29 cellular contexts compared by ENCODE assay signal in the genomic region with DNA sequence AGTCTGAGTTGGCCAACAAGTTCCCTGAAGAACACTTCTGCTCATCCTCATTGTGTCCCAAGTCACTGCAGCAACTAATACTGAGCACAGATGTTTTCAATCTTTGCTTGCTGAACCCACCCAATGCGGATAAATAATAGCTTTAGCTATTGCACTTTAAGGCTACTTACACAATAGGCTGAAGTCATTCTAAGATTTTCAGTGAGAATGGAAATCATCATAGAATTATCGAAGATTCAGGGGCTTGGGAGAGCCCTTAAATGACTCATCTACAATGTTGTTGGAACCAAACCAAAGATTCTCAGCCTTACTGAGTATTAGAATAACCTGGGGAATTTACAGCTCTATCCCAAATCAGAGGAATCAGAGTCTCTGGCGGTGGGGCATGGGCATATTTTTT.
"Had no signal": no experiment of that assay in that cellular context is flagged by ENCODE, and none has a peak within 500 bp of the region (broad histone marks: within the 10 kb centered on the region; RNA-seq: fewer than 3 reads in every experiment).

No MANE protein-coding gene starts in this region.

- H3K9me3 Mint-ChIP-seq: activated B cell treated with CpG ODN at 0.5 μM for 24 hours; activated naive CD8-positive, alpha-beta T cell treated with anti-CD3 and anti-CD28 coated beads for 36 hours; activated T-cell treated with anti-CD3 and anti-CD28 coated beads, Interleukin-2, amount 50 U/mL, for 4 hours; activated T-helper 2 cell treated with anti-CD3 and anti-CD28 coated beads, Interferon-gamma antibody, Interleukin-2, Interleukin-4, amounts not matched to agents 10 μg/mL and 5 μg/mL and 100 μg/mL, durations not matched to agents 14 hours and 24 hours and 36 hours; naive thymus-derived CD8-positive, alpha-beta T cell; stimulated activated naive CD8-positive, alpha-beta T cell treated with anti-CD3 and anti-CD28 coated beads, Interleukin-15, Interleukin-2, amounts not matched to agents 100 ng/mL and 50 ng/mL, for 24 hours; T-helper 1 cell treated with Interleukin-12 subunit alpha and Interleukin-12 subunit beta and Interleukin-4 antibody, amounts not matched to agents 30 μg/mL and 1 μg/mL, for 36 hours had no signal

- ATAC-seq: activated T-cell treated with anti-CD3 and anti-CD28 coated beads, Interleukin-2, amount 50 U/mL, for 4 hours; body of pancreas; foreskin keratinocyte; naive thymus-derived CD8-positive, alpha-beta T cell; psoas muscle; upper lobe of right lung had no signal

- H3K9me3 ChIP-seq: body of pancreas, ovary, psoas muscle, right atrium auricular region, thyroid gland, upper lobe of right lung had no signal

- DNase-seq: activated B cell treated with CpG ODN at 0.5 μM for 24 hours; activated CD4-positive, alpha-beta T cell treated with anti-CD3 and anti-CD28 coated beads for 4 hours; activated CD4-positive, alpha-beta T cell treated with anti-CD3 and anti-CD28 coated beads, Interleukin-2, amount 50 U/mL, for 48 hours; activated CD8-positive, alpha-beta memory T cell treated with anti-CD3 and anti-CD28 coated beads, Interleukin-2, amount 50 U/mL, for 48 hours; activated naive CD4-positive, alpha-beta T cell; activated naive CD8-positive, alpha-beta T cell treated with anti-CD3 and anti-CD28 coated beads for 36 hours; activated T-cell treated with anti-CD3 and anti-CD28 coated beads, Interleukin-2, amount 50 U/mL, for 4 hours; amniotic stem cell; body of pancreas; dermis blood vessel endothelial cell; effector CD8-positive, alpha-beta T cell; foreskin keratinocyte; hippocampal formation; left ventricle myocardium inferior; naive thymus-derived CD8-positive, alpha-beta T cell; ovary; psoas muscle; stimulated activated CD4-positive, alpha-beta T cell treated with anti-CD3 and anti-CD28 coated beads, Interleukin-12 subunit alpha, Interleukin-12 subunit beta, amount 100 ng/mL, for 4 hours; stimulated activated CD4-positive, alpha-beta T cell treated with anti-CD3 and anti-CD28 coated beads, Interleukin-4, amount 100 ng/mL, for 4 hours; substantia nigra; T1000; thyroid gland; upper lobe of right lung had no signal

- H3K4me3 Mint-ChIP-seq: activated B cell treated with CpG ODN at 0.5 μM for 24 hours; activated naive CD8-positive, alpha-beta T cell treated with anti-CD3 and anti-CD28 coated beads for 36 hours; activated T-cell treated with anti-CD3 and anti-CD28 coated beads, Interleukin-2, amount 50 U/mL, for 4 hours; mesothelial cell of epicardium; naive thymus-derived CD8-positive, alpha-beta T cell; stimulated activated naive CD8-positive, alpha-beta T cell treated with anti-CD3 and anti-CD28 coated beads, Interleukin-15, Interleukin-2, amounts not matched to agents 100 ng/mL and 50 ng/mL, for 24 hours; T-helper 1 cell treated with Interleukin-12 subunit alpha and Interleukin-12 subunit beta and Interleukin-4 antibody, amounts not matched to agents 30 μg/mL and 1 μg/mL, for 36 hours had no signal

- H3K27ac ChIP-seq: body of pancreas, cardiac muscle cell, foreskin keratinocyte, left ventricle myocardium inferior, ovary, psoas muscle, right atrium auricular region, thyroid gland, upper lobe of right lung had no signal

- H3K36me3 ChIP-seq: cardiac muscle cell, left ventricle myocardium inferior, ovary, right atrium auricular region, thyroid gland, upper lobe of right lung had no signal

- H3K36me3 Mint-ChIP-seq: activated naive CD8-positive, alpha-beta T cell treated with anti-CD3 and anti-CD28 coated beads for 36 hours; mesothelial cell of epicardium; naive thymus-derived CD8-positive, alpha-beta T cell had no signal

- H3K27ac Mint-ChIP-seq: activated B cell treated with CpG ODN at 0.5 μM for 24 hours; activated naive CD8-positive, alpha-beta T cell treated with anti-CD3 and anti-CD28 coated beads for 36 hours; activated T-helper 2 cell treated with anti-CD3 and anti-CD28 coated beads, Interferon-gamma antibody, Interleukin-2, Interleukin-4, amounts not matched to agents 10 μg/mL and 5 μg/mL and 100 μg/mL, durations not matched to agents 14 hours and 24 hours and 36 hours; mesothelial cell of epicardium; naive thymus-derived CD8-positive, alpha-beta T cell; stimulated activated naive CD8-positive, alpha-beta T cell treated with anti-CD3 and anti-CD28 coated beads, Interleukin-15, Interleukin-2, amounts not matched to agents 100 ng/mL and 50 ng/mL, for 24 hours; T-helper 1 cell treated with Interleukin-12 subunit alpha and Interleukin-12 subunit beta and Interleukin-4 antibody, amounts not matched to agents 30 μg/mL and 1 μg/mL, for 36 hours had no signal

- H3K4me1 ChIP-seq: body of pancreas, foreskin keratinocyte, left ventricle myocardium inferior, psoas muscle, right atrium auricular region, thyroid gland, upper lobe of right lung had no signal

- H3K4me3 ChIP-seq: body of pancreas, cardiac muscle cell, left ventricle myocardium inferior, ovary, psoas muscle, right atrium auricular region, thyroid gland, upper lobe of right lung had no signal

- H3K4me1 Mint-ChIP-seq: activated B cell treated with CpG ODN at 0.5 μM for 24 hours; activated naive CD8-positive, alpha-beta T cell treated with anti-CD3 and anti-CD28 coated beads for 36 hours; mesothelial cell of epicardium; naive thymus-derived CD8-positive, alpha-beta T cell had no signal

- H3K27me3 ChIP-seq: body of pancreas, cardiac muscle cell, foreskin keratinocyte, ovary, right atrium auricular region, thyroid gland, upper lobe of right lung had no signal
